Comparison of ENCODE assay signal across 8 cellular contexts in the genomic region with DNA sequence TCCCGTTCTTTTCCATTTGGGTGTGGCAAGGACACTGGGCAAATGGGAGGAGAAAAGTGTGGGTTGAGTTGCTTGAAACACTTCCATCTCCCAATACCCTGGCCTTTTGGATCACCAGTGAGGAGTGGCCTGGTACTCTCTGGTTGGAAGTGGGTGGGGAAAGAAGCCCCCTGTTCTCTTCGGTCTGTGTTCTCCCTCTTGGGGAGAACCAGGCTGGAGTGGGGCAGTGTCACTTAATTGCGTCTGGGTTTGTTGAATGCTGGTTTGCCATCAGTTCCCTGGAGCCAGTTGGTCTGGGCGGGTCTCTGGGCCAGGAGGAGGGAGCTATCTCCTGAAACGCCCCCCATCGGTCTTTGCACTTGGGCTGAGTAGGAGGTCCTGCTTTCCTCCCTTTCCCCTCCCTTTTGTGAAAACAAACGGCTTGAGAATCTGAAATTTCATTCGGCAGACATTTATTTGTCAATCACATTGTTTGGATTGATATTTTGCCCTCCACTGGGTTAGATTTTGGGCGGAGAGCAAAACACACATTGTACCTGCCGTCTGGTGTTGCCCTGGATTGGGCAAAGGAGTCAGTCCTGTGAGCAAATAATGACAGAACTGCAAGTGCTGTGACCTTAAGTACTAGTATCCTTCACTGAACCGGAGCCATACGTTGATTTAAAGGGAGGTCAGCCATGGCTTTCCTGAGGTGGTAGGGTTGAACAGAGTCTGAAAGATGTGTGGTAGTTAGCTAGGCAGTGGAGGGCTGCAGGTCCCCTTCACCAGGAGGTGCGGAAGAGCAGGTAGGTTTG. TPM values are rescaled to one million over a fixed set of nuclear protein-coding genes. Genes with fewer than 3 reads are reported as not detected.
DNase-seq lines count a peak whose midpoint lies in the region; ATAC-seq and TF ChIP-seq lines count a peak whose summit lies in the region.

No MANE protein-coding gene starts in this region.

- intact Hi-C loops in body of pancreas (cut with DNase I) = no loop called here

- no peak for ATAC-seq in body of pancreas
- no peak for ATAC-seq in GM18858 (IDR thresholded peaks at IDR 0.05; ENCODE audit: unreplicated experiment)

- peak overlapping the region; percentile 94 for H3K9ac ChIP-seq in mesendoderm (ENCODE audit: low read length)

- peak overlapping the region; percentile 3 for H2AK5ac ChIP-seq in mesendoderm (ENCODE audit: low read length)

- TF ChIP-seq POLR2A in body of pancreas (IDR thresholded peaks at IDR 0.05) = peak in 1 of 3 donors; percentile 16

- no peak overlapping the region for H3K4ac ChIP-seq in mesendoderm (ENCODE audit: low read depth, low read length)

- H3K27ac ChIP-seq in body of pancreas = peak overlapping the region; percentile 48 to 90 (median 66)
- H3K27ac ChIP-seq in mesendoderm (ENCODE audit: low read depth, low read length) = peak overlapping the region; percentile 31

- H3K9me3 ChIP-seq in body of pancreas = no peaks in the 10 kb centered on the region

- no peak overlapping the region for H2BK15ac ChIP-seq in mesendoderm (replicated peaks; ENCODE audit: low read depth)

- H3K4me1 ChIP-seq in body of pancreas (peaks cover 61% of the 10 kb centered on the region), mesendoderm (ENCODE audit: control insufficient read depth, low read depth, low read length) (peaks cover 6% of the 10 kb centered on the region)

- H3K27me3 ChIP-seq in body of pancreas (no peaks in the 10 kb centered on the region), mesendoderm (ENCODE audit: insufficient read depth, low read length, poor library complexity) (no peaks in the 10 kb centered on the region)

- TF ChIP-seq CTCF in body of pancreas (IDR thresholded peaks at IDR 0.05) = no peak

- H2BK120ac ChIP-seq in mesendoderm (ENCODE audit: low read depth, low read length) = no peak overlapping the region

- in situ Hi-C loops in G401 (cut with HindIII; ENCODE audit: low sequenced_read_pairs) = no loop called here

- peak overlapping the region; percentile 99 for H3K56ac ChIP-seq in mesendoderm (ENCODE audit: low read length)

- DNase-seq in AG20443 (ENCODE audit: low spot score) (peak; percentile 51), HuH-7 (ENCODE audit: low spot score) (peak; percentile 79), body of pancreas (no peak), mesendoderm (peak; percentile 87), NCI-H2029 (lab: John Stamatoyannopoulos, UW) (no peak), dedifferentiated amniotic fluid mesenchymal stem cell (ENCODE audit: extremely low spot score) (no peak), G401 (ENCODE audit: low spot score) (no peak)

- peak overlapping the region; percentile 61 for H3K4me2 ChIP-seq in mesendoderm (ENCODE audit: low read length)

- H4K5ac ChIP-seq in mesendoderm (ENCODE audit: low read length) = no peak overlapping the region

- WGBS in body of pancreas, 2 donors = 16 to 17% methylated on average over 12 to 13 of the region's 13 CpGs
- no CpG with 5 or more reads among the region's 13 CpGs for whole genome bisulfite sequencing in mesendoderm (ENCODE audit: extremely low coverage, insufficient coverage, low lambda C conversion rate)

- no peak overlapping the region for H2BK5ac ChIP-seq in mesendoderm (ENCODE audit: low read length)

- H3K79me2 ChIP-seq in mesendoderm (ENCODE audit: control insufficient read depth, insufficient read depth, low read length) = peaks cover 51% of the 10 kb centered on the region

- peak overlapping the region; percentile 22 for H3K18ac ChIP-seq in mesendoderm (ENCODE audit: low read length)

- H3K36me3 ChIP-seq in body of pancreas (replicated peaks in 1 of 2; ENCODE audit: insufficient read depth in 1 of 2, low read depth in 2 of 2) (no peaks in the 10 kb centered on the region), mesendoderm (ENCODE audit: control insufficient read depth, insufficient read depth, low read length) (no peaks in the 10 kb centered on the region)

- H4K8ac ChIP-seq in mesendoderm (ENCODE audit: low read depth, low read length) = no peak overlapping the region

- H3K23ac ChIP-seq in mesendoderm (ENCODE audit: low read length) = peak overlapping the region; percentile 38

- peaks cover 32% of the 10 kb centered on the region for H3K79me1 ChIP-seq in mesendoderm (ENCODE audit: low read length)

- H3K4me3 ChIP-seq in body of pancreas (peak overlapping the region; percentile 85 to 94), mesendoderm (ENCODE audit: low read length) (peak overlapping the region; percentile 51)

RNA-seq across cellular contexts. Expression of gene PDIA5, which starts 1.6 kb away (rescaled TPM):
- total RNA-seq in body of pancreas = 10 to 100 TPM; 28.8 to 73.2 TPM
- polyA plus RNA-seq in mesendoderm (2013, experiment 1 of 2) = 28.4 TPM
- polyA plus RNA-seq in mesendoderm (2013, experiment 2 of 2) = 27.6 TPM
- total RNA-seq in G401 (2014; rRNA removed; shearing (Covaris generic)) = 26.0 and 26.4 TPM in 2 replicates

RNA-seq across cellular contexts. Expression of gene SEMA5B, which starts 40.9 kb away (rescaled TPM):
- 10 to 100 TPM in 1 of 2 donors, 1 to 10 TPM in 1; 1.0 to 15.2 TPM for total RNA-seq in body of pancreas
- 2.2 TPM for polyA plus RNA-seq in mesendoderm (2013, experiment 1 of 2)
- polyA plus RNA-seq in mesendoderm (2013, experiment 2 of 2) = 1.9 TPM
- total RNA-seq in G401 (2014; rRNA removed; shearing (Covaris generic)) = 0.03 TPM in 1 of 2 replicates, not detected in the other

Comparison
In these comparisons a context has a peak if more than half of its experiments do, and no peak if none do; other contexts are left out.
1. DNase-seq: peak in AG20443 (single experiment), HuH-7 (single experiment) and mesendoderm (single experiment); none in body of pancreas (0 of 4), NCI-H2029 (single experiment), dedifferentiated amniotic fluid mesenchymal stem cell (single experiment) and G401 (single experiment).